In genomic region chr3:14523792-14524191, GRCh38 we compare ENCODE assay signal across 1 cellular context.
A peak's percentile ranks its signal among the peaks of the same experiment; 100 is the strongest.
TF ChIP-seq lines count a peak whose summit lies in the region.

No MANE protein-coding gene starts in this region.

TF ChIP-seq in HepG2, 621 proteins besides CTCF, POLR2A, EP300 and RAD21:
- TF ChIP-seq ZNF574 (CRISPR knock-in tag; IDR thresholded peaks at IDR 0.05) (no peak), RBM22 (optimal IDR thresholded peaks at IDR 0.05; ENCODE audit: low read length) (no peak), ZNF629 (CRISPR knock-in tag; conservative IDR thresholded peaks at IDR 0.05) (0 out of 2 replicates have a peak, but pooled peaks have one; percentile 11), MLXIP (CRISPR knock-in tag; IDR thresholded peaks at IDR 0.05; ENCODE audit: borderline replicate concordance) (no peak), TCF12 (IDR thresholded peaks at IDR 0.05) (no peak), TCF12 (CRISPR knock-in tag; IDR thresholded peaks at IDR 0.05) (no peak)
